In genomic region chr1:189970331-189971230, GRCh38 we compare ENCODE assay signal across 24 cellular contexts.
DNase-seq lines count a peak whose midpoint lies in the region; ATAC-seq, FAIRE-seq and TF ChIP-seq lines count a peak whose summit lies in the region.
"Had no signal": no experiment of that assay in that cellular context is flagged by ENCODE, and none has a peak within 500 bp of the region (broad histone marks: within the 10 kb centered on the region; RNA-seq: fewer than 3 reads in every experiment).

No MANE protein-coding gene starts in this region.

- H3K4me3 ChIP-seq in iPS-18a (ENCODE audit: low read length): no peak overlapping the region
- H3K4me3 ChIP-seq in kidney (ENCODE audit: low read length in 2 of 2): no peak overlapping the region
- H3K4me3 ChIP-seq: right lobe of liver had no signal

- no peak for FAIRE-seq in kidney (lab: Jason Lieb, UNC)
- FAIRE-seq: frontal cortex had no signal

- H3K4me1 Mint-ChIP-seq in CD14-positive monocyte: no peaks in the 10 kb centered on the region
- H3K4me1 Mint-ChIP-seq: naive B cell had no signal

- H3K27ac Mint-ChIP-seq in CD14-positive monocyte: no peak overlapping the region
- H3K27ac Mint-ChIP-seq: activated naive CD4-positive, alpha-beta T cell treated with anti-CD3 and anti-CD28 coated beads, Interleukin-2, amount 50 U/mL, for 72 hours; T-helper 2 cell treated with Interferon-gamma antibody and Interleukin-4, amounts not matched to agents 5 μg/mL and 100 μg/mL, for 36 hours; type B pancreatic cell had no signal

- no peak overlapping the region for H3K4me3 Mint-ChIP-seq in CD14-positive monocyte
- H3K4me3 Mint-ChIP-seq: naive B cell; T-helper 2 cell treated with Interferon-gamma antibody and Interleukin-4, amounts not matched to agents 5 μg/mL and 100 μg/mL, for 36 hours; type B pancreatic cell had no signal

- DNase-seq in Caki2 (ENCODE audit: low read depth): peak; percentile 47
- peak; percentile 12 for DNase-seq in HPDE6-E6E7 (ENCODE audit: extremely low spot score)
- DNase-seq in NCI-H748 treated with DMSO at 0.1 percent for 48 hours (lab: John Stamatoyannopoulos, UW): peak; percentile 65
- DNase-seq in CD14-positive monocyte (ENCODE audit: low spot score): no peak
- no peak for DNase-seq in T-helper 2 cell
- no peak for DNase-seq in kidney
- DNase-seq: cerebellar nuclear complex; GOT3; hypothalamus; IMR-90; kidney glomerular epithelial cell; naive B cell; NCI-H1436 treated with DMSO at 0.1 percent for 48 hours; NCI-H226; NK-92 treated with Interleukin-12 subunit alpha and Interleukin-12 subunit beta, amount 100 ng/mL, for 24 hours; right lobe of liver; WERI-Rb-1 had no signal

- H3K9me3 Mint-ChIP-seq in CD14-positive monocyte: peaks cover 0 to 8% (median 0%) of the 10 kb centered on the region in 7 donors
- H3K9me3 Mint-ChIP-seq: type B pancreatic cell had no signal

- ATAC-seq in GM18519 (IDR thresholded peaks at IDR 0.05; ENCODE audit: low FRiP score, unreplicated experiment): no peak
- ATAC-seq: activated naive CD4-positive, alpha-beta T cell treated with anti-CD3 and anti-CD28 coated beads, Interleukin-2, amount 50 U/mL, for 72 hours; esophagus mucosa; right lobe of liver had no signal

- H3K9ac ChIP-seq in iPS-18a (ENCODE audit: low read length): peak overlapping the region; percentile 22
- no peak overlapping the region for H3K9ac ChIP-seq in kidney (ENCODE audit: low read length in 2 of 2)

- intact Hi-C loops in CD14-positive monocyte (cut with micrococcal nuclease): no loop called here
- intact Hi-C loops in kidney (cut with DNase I): no loop called here

- no peaks in the 10 kb centered on the region for H3K9me3 ChIP-seq in iPS-18a (ENCODE audit: control insufficient read depth, low read depth, low read length)
- H3K9me3 ChIP-seq in kidney (ENCODE audit: control insufficient read depth in 1 of 2, low read length in 2 of 2): no peaks in the 10 kb centered on the region
- H3K9me3 ChIP-seq: right lobe of liver had no signal

- H3K4me1 ChIP-seq in iPS-18a (ENCODE audit: control insufficient read depth, low read depth, low read length): peaks cover 11% of the 10 kb centered on the region
- H3K4me1 ChIP-seq in kidney (ENCODE audit: control insufficient read depth in 1 of 2, insufficient read depth in 1 of 2, low read depth in 1 of 2, low read length in 2 of 2): no peaks in the 10 kb centered on the region
- H3K4me1 ChIP-seq: right lobe of liver had no signal

- H3K27ac ChIP-seq in iPS-18a (ENCODE audit: low read length) (no peak overlapping the region), kidney (ENCODE audit: low read depth in 2 of 2, low read length in 2 of 2) (no peak overlapping the region)
- H3K27ac ChIP-seq: right lobe of liver, WERI-Rb-1 had no signal

- no peaks in the 10 kb centered on the region for H3K27me3 Mint-ChIP-seq in CD14-positive monocyte (ENCODE audit: low read depth in 3 of 3)
- H3K27me3 Mint-ChIP-seq: naive B cell, type B pancreatic cell had no signal

- H3K36me3 ChIP-seq in iPS-18a (ENCODE audit: control insufficient read depth, low read depth, low read length) (no peaks in the 10 kb centered on the region), kidney (ENCODE audit: control insufficient read depth in 1 of 2, insufficient read depth in 2 of 2, low read length in 2 of 2) (no peaks in the 10 kb centered on the region)
- H3K36me3 ChIP-seq: right lobe of liver, WERI-Rb-1 had no signal

- in situ Hi-C loops in Caki2 (cut with HindIII; ENCODE audit: low pct_unique_long_range_greater_than_20kb, low sequenced_read_pairs): no loop called here

- no peaks in the 10 kb centered on the region for H3K27me3 ChIP-seq in iPS-18a (ENCODE audit: control insufficient read depth, insufficient read depth, low read length)
- H3K27me3 ChIP-seq: right lobe of liver had no signal

- TF ChIP-seq CTCF in CD14-positive monocyte (IDR thresholded peaks at IDR 0.05): no peak
- no peak for TF ChIP-seq CTCF in kidney (IDR thresholded peaks at IDR 0.05; ENCODE audit: borderline replicate concordance, extremely low read depth, insufficient read depth)

- H3K36me3 Mint-ChIP-seq in CD14-positive monocyte: no peaks in the 10 kb centered on the region
- H3K36me3 Mint-ChIP-seq: activated naive CD4-positive, alpha-beta T cell treated with anti-CD3 and anti-CD28 coated beads, Interleukin-2, amount 50 U/mL, for 72 hours; naive B cell; type B pancreatic cell had no signal

Comparison
In these comparisons a context has a peak if more than half of its experiments do, and no peak if none do; other contexts are left out.
1. DNase-seq: peak in Caki2 (single experiment), HPDE6-E6E7 (single experiment) and NCI-H748 treated with DMSO at 0.1 percent for 48 hours (single experiment); none in CD14-positive monocyte (single experiment), T-helper 2 cell (0 of 5) and kidney (single experiment).